Comparison of ENCODE assay signal across 8 cellular contexts in genomic region chr12:54383041-54383609, GRCh38. TPM values are rescaled to one million over a fixed set of nuclear protein-coding genes. Genes with fewer than 3 reads are reported as not detected.
A peak's percentile ranks its signal among the peaks of the same experiment; 100 is the strongest.
DNase-seq lines count a peak whose midpoint lies in the region; ATAC-seq lines count a peak whose summit lies in the region.

No MANE protein-coding gene starts in this region.

- H3K4me1 Mint-ChIP-seq in activated T-cell treated with anti-CD3 and anti-CD28 coated beads, Interleukin-2, amount 50 U/mL, for 72 hours (ENCODE audit: low read depth): peaks cover 22% of the 10 kb centered on the region

- peak; percentile 74 to 88 for ATAC-seq in activated T-cell treated with anti-CD3 and anti-CD28 coated beads, Interleukin-2, amount 50 U/mL, for 72 hours (replicated peaks in 1 of 2)

- H3K27ac Mint-ChIP-seq in activated T-cell treated with anti-CD3 and anti-CD28 coated beads, Interleukin-2, amount 50 U/mL, for 72 hours: no peak overlapping the region

- peak; percentile 50 to 55 for DNase-seq in activated T-cell treated with anti-CD3 and anti-CD28 coated beads, Interleukin-2, amount 50 U/mL, for 72 hours
- no peak for DNase-seq in activated T-cell treated with anti-CD3 and anti-CD28 coated beads for 4 hours
- DNase-seq in SIG-M5 treated with dmso at 0.1 percent for 504 hours (lab: John Stamatoyannopoulos, UW; ENCODE audit: unreplicated experiment): peak; percentile 94
- DNase-seq in fibroblast of peridontal ligament (ENCODE audit: extremely low read depth): peak; percentile 89
- peak; percentile 8 for DNase-seq in superior temporal gyrus (ENCODE audit: extremely low spot score)
- DNase-seq in T-helper 9 cell: no peak
- DNase-seq in G401 (ENCODE audit: low spot score): no peak
- DNase-seq in GM19240 (ENCODE audit: insufficient read length, low spot score): no peak

- H3K9me3 Mint-ChIP-seq in activated T-cell treated with anti-CD3 and anti-CD28 coated beads, Interleukin-2, amount 50 U/mL, for 72 hours: no peaks in the 10 kb centered on the region

- no peak overlapping the region for H3K4me3 Mint-ChIP-seq in activated T-cell treated with anti-CD3 and anti-CD28 coated beads, Interleukin-2, amount 50 U/mL, for 72 hours

- in situ Hi-C loops in G401 (cut with HindIII; ENCODE audit: low sequenced_read_pairs): no loop called here

- no peaks in the 10 kb centered on the region for H3K36me3 Mint-ChIP-seq in activated T-cell treated with anti-CD3 and anti-CD28 coated beads, Interleukin-2, amount 50 U/mL, for 72 hours (ENCODE audit: insufficient read depth in 2 of 2)

- H3K27me3 Mint-ChIP-seq in activated T-cell treated with anti-CD3 and anti-CD28 coated beads, Interleukin-2, amount 50 U/mL, for 72 hours (ENCODE audit: low read depth): no peaks in the 10 kb centered on the region

RNA-seq across cellular contexts. Expression of gene ZNF385A, which starts 1.4 kb away (rescaled TPM):
- 1 to 10 TPM; 1.3 to 2.8 TPM for total RNA-seq in activated T-cell treated with anti-CD3 and anti-CD28 coated beads, Interleukin-2, amount 50 U/mL, for 72 hours
- total RNA-seq in G401 (2014; rRNA removed; shearing (Covaris generic)): 6.0 and 8.6 TPM in 2 replicates

RNA-seq across cellular contexts. Expression of gene GPR84, which starts 18.8 kb away (rescaled TPM):
- total RNA-seq in activated T-cell treated with anti-CD3 and anti-CD28 coated beads, Interleukin-2, amount 50 U/mL, for 72 hours: 10 to 100 TPM in 1 of 2 donors, 1 to 10 TPM in 1; 3.8 to 16.0 TPM
- total RNA-seq in G401 (2014; rRNA removed; shearing (Covaris generic)): 1.0 TPM in 1 of 2 replicates, not detected in the other

RNA-seq across cellular contexts. Expression of gene ITGA5, which starts 35.9 kb away (rescaled TPM):
- 10 to 100 TPM; 20.6 to 27.4 TPM for total RNA-seq in activated T-cell treated with anti-CD3 and anti-CD28 coated beads, Interleukin-2, amount 50 U/mL, for 72 hours
- 49.1 and 58.8 TPM in 2 replicates for total RNA-seq in G401 (2014; rRNA removed; shearing (Covaris generic))

RNA-seq across cellular contexts. Expression of gene COPZ1, which starts 58.2 kb away (rescaled TPM):
- 100 to 1,000 TPM; 124 to 135 TPM for total RNA-seq in activated T-cell treated with anti-CD3 and anti-CD28 coated beads, Interleukin-2, amount 50 U/mL, for 72 hours
- total RNA-seq in G401 (2014; rRNA removed; shearing (Covaris generic)): 219 and 225 TPM in 2 replicates

Comparison
In these comparisons a context has a peak if more than half of its experiments do, and no peak if none do; other contexts are left out.
1. DNase-seq: peak in activated T-cell treated with anti-CD3 and anti-CD28 coated beads, Interleukin-2, amount 50 U/mL, for 72 hours (2 of 2), SIG-M5 treated with dmso at 0.1 percent for 504 hours (single experiment), fibroblast of peridontal ligament (single experiment) and superior temporal gyrus (single experiment); none in activated T-cell treated with anti-CD3 and anti-CD28 coated beads for 4 hours (single experiment), T-helper 9 cell (single experiment), G401 (single experiment) and GM19240 (single experiment).